Comparison of ENCODE assay signal across 8 cellular contexts in genomic region chr12:106583578-106584103, GRCh38. TPM values are rescaled to one million over a fixed set of nuclear protein-coding genes. Genes with fewer than 3 reads are reported as not detected.
DNase-seq lines count a peak whose midpoint lies in the region; ATAC-seq lines count a peak whose summit lies in the region.

No MANE protein-coding gene starts in this region.

- peak; percentile 43 for ATAC-seq in stimulated activated naive CD8-positive, alpha-beta T cell treated with anti-CD3 and anti-CD28 coated beads, Interleukin-15, amount 100 ng/mL, for 72 hours
- ATAC-seq in HG03439 (IDR thresholded peaks at IDR 0.05; ENCODE audit: unreplicated experiment) (no peak), HG03521 (IDR thresholded peaks at IDR 0.05; ENCODE audit: unreplicated experiment) (no peak)

- no peaks in the 10 kb centered on the region for H3K36me3 Mint-ChIP-seq in activated CD4-positive, alpha-beta T cell treated with anti-CD3 and anti-CD28 coated beads, Interleukin-2, amount 10 ng/mL, durations not matched to agents 7 days and 5 days (ENCODE audit: low read depth)

- no peak for DNase-seq in activated CD4-positive, alpha-beta T cell treated with anti-CD3 and anti-CD28 coated beads, Interleukin-2, amount 10 ng/mL, durations not matched to agents 7 days and 5 days
- DNase-seq in activated CD4-positive, alpha-beta T cell treated with anti-CD3 and anti-CD28 coated beads, Interleukin-2, amount 50 U/mL, for 1 hour = no peak
- DNase-seq in activated T-cell treated with anti-CD3 and anti-CD28 coated beads, Interleukin-2, amount 50 U/mL, for 48 hours = peak; percentile 51 to 56
- DNase-seq in iPS DF 6.9 (ENCODE audit: low read depth, low spot score) = no peak
- DNase-seq in stimulated activated naive CD8-positive, alpha-beta T cell treated with anti-CD3 and anti-CD28 coated beads, Interleukin-15, amount 100 ng/mL, for 72 hours = peak; percentile 22 to 28
- DNase-seq in globus pallidus (ENCODE audit: low spot score) = no peak

- peaks cover 90% of the 10 kb centered on the region for H3K27me3 Mint-ChIP-seq in activated CD4-positive, alpha-beta T cell treated with anti-CD3 and anti-CD28 coated beads, Interleukin-2, amount 10 ng/mL, durations not matched to agents 7 days and 5 days
- peaks cover 100% of the 10 kb centered on the region for H3K27me3 Mint-ChIP-seq in stimulated activated naive CD8-positive, alpha-beta T cell treated with anti-CD3 and anti-CD28 coated beads, Interleukin-15, amount 100 ng/mL, for 72 hours

- peaks cover 19% of the 10 kb centered on the region for H3K4me1 Mint-ChIP-seq in activated CD4-positive, alpha-beta T cell treated with anti-CD3 and anti-CD28 coated beads, Interleukin-2, amount 10 ng/mL, durations not matched to agents 7 days and 5 days
- H3K4me1 Mint-ChIP-seq in stimulated activated naive CD8-positive, alpha-beta T cell treated with anti-CD3 and anti-CD28 coated beads, Interleukin-15, amount 100 ng/mL, for 72 hours = peaks cover 71% of the 10 kb centered on the region

- peak overlapping the region; percentile 34 for H3K4me3 Mint-ChIP-seq in activated CD4-positive, alpha-beta T cell treated with anti-CD3 and anti-CD28 coated beads, Interleukin-2, amount 10 ng/mL, durations not matched to agents 7 days and 5 days
- peak overlapping the region; percentile 63 to 83 for H3K4me3 Mint-ChIP-seq in stimulated activated naive CD8-positive, alpha-beta T cell treated with anti-CD3 and anti-CD28 coated beads, Interleukin-15, amount 100 ng/mL, for 72 hours

- H3K27ac ChIP-seq in iPS DF 6.9 (ENCODE audit: low read length) = no peak overlapping the region

- H3K4me3 ChIP-seq in iPS DF 6.9 (ENCODE audit: low read length) = peak overlapping the region; percentile 21; the same call in 1 of the 2 replicates

- peaks cover 73% of the 10 kb centered on the region for H3K27me3 ChIP-seq in iPS DF 6.9 (ENCODE audit: control insufficient read depth, insufficient read depth, low read length)

- H3K36me3 ChIP-seq in iPS DF 6.9 (ENCODE audit: control insufficient read depth, insufficient read depth, low read length) = no peaks in the 10 kb centered on the region

- no peaks in the 10 kb centered on the region for H3K9me3 ChIP-seq in iPS DF 6.9 (ENCODE audit: control insufficient read depth, insufficient read depth, low read length)

- WGBS in iPS DF 6.9 (ENCODE audit: insufficient coverage, insufficient read length) = no CpG with 5 or more reads among the region's 50 CpGs

- CTCF ChIA-PET in activated CD4-positive, alpha-beta T cell treated with anti-CD3 and anti-CD28 coated beads, Interleukin-2, amount 10 ng/mL, durations not matched to agents 7 days and 5 days (lab: Charles Lee) = no interaction called here

- POLR2A ChIA-PET in activated CD4-positive, alpha-beta T cell treated with anti-CD3 and anti-CD28 coated beads, Interleukin-2, amount 10 ng/mL, durations not matched to agents 7 days and 5 days (lab: Charles Lee) = interaction anchor here (0.6 kb wide), 1 partner anchor 12 kb away, joined by 6 read pairs; no protein-coding TSS in a partner anchor

- no peaks in the 10 kb centered on the region for H3K9me3 Mint-ChIP-seq in activated CD4-positive, alpha-beta T cell treated with anti-CD3 and anti-CD28 coated beads, Interleukin-2, amount 10 ng/mL, durations not matched to agents 7 days and 5 days
- no peaks in the 10 kb centered on the region for H3K9me3 Mint-ChIP-seq in stimulated activated naive CD8-positive, alpha-beta T cell treated with anti-CD3 and anti-CD28 coated beads, Interleukin-15, amount 100 ng/mL, for 72 hours

- H3K27ac Mint-ChIP-seq in activated CD4-positive, alpha-beta T cell treated with anti-CD3 and anti-CD28 coated beads, Interleukin-2, amount 10 ng/mL, durations not matched to agents 7 days and 5 days = peak overlapping the region; percentile 13
- H3K27ac Mint-ChIP-seq in stimulated activated naive CD8-positive, alpha-beta T cell treated with anti-CD3 and anti-CD28 coated beads, Interleukin-15, amount 100 ng/mL, for 72 hours = no peak overlapping the region

- H3K4me1 ChIP-seq in iPS DF 6.9 (ENCODE audit: control insufficient read depth, insufficient read depth, low read length) = peaks cover 1% of the 10 kb centered on the region; the same call in 1 of the 2 replicates

RNA-seq across cellular contexts. Expression of gene RFX4, which starts 0.8 kb away (rescaled TPM):
- not detected for total RNA-seq in activated CD4-positive, alpha-beta T cell treated with anti-CD3 and anti-CD28 coated beads, Interleukin-2, amount 10 ng/mL, durations not matched to agents 7 days and 5 days

Comparison
In these comparisons a context has a peak if more than half of its experiments do, and no peak if none do; other contexts are left out.
1. DNase-seq: peak in activated T-cell treated with anti-CD3 and anti-CD28 coated beads, Interleukin-2, amount 50 U/mL, for 48 hours (2 of 2) and stimulated activated naive CD8-positive, alpha-beta T cell treated with anti-CD3 and anti-CD28 coated beads, Interleukin-15, amount 100 ng/mL, for 72 hours (2 of 2); none in activated CD4-positive, alpha-beta T cell treated with anti-CD3 and anti-CD28 coated beads, Interleukin-2, amount 10 ng/mL, durations not matched to agents 7 days and 5 days (single experiment), activated CD4-positive, alpha-beta T cell treated with anti-CD3 and anti-CD28 coated beads, Interleukin-2, amount 50 U/mL, for 1 hour (single experiment), iPS DF 6.9 (single experiment) and globus pallidus (single experiment).